In the genomic region with DNA sequence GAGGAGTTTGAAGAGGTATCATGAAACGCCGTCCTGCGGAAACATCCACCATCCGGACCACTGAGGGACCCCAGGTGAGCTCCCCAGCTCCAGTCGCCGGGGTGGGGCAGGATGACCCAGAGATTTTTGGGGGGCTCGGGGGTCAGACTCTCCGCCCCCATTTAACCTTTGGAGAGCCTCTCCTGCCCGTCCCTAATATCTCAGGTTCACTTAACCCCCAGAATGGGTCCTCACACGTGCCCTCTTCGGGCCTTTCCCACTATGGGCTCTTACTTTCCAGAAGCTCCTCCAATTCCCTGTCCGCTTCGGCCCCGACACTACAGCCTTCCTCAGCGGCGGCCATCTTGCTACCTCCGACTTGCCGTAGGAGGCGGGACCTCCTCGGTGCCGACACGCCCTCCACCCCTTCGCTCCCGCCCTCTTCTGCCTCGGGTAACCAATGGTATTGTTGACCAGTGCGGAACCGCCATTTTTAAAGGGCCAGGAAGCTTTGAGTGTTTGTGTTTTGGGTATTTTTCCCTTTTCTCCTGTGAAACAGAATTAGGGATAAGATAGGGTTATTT, we compare ENCODE assay signal across 8 cellular contexts. TPM values are rescaled to one million over a fixed set of nuclear protein-coding genes. Genes with fewer than 3 reads are reported as not detected.
A peak's percentile ranks its signal among the peaks of the same experiment; 100 is the strongest.
DNase-seq lines count a peak whose midpoint lies in the region; TF ChIP-seq lines count a peak whose summit lies in the region.

A gene with protein sequence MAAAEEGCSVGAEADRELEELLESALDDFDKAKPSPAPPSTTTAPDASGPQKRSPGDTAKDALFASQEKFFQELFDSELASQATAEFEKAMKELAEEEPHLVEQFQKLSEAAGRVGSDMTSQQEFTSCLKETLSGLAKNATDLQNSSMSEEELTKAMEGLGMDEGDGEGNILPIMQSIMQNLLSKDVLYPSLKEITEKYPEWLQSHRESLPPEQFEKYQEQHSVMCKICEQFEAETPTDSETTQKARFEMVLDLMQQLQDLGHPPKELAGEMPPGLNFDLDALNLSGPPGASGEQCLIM (minus strand): TSS at position 352 of the 563 bp plus-strand sequence. CDS start 9 bp downstream, at position 343.

- POLR2A ChIA-PET in activated CD8-positive, alpha-beta memory T cell treated with anti-CD3 and anti-CD28 coated beads for 36 hours (lab: Charles Lee) = interaction anchor here (0.6 to 1.7 kb wide), 2 partner anchors 54 to 77 kb away, joined by 3 to 7 read pairs; no protein-coding TSS in a partner anchor

- no peak for TF ChIP-seq CTCF in GM20000 (IDR thresholded peaks at IDR 0.05; ENCODE audit: extremely low read depth, missing control alignments)

- CTCF ChIA-PET in activated CD8-positive, alpha-beta memory T cell treated with anti-CD3 and anti-CD28 coated beads for 36 hours (lab: Charles Lee) = interaction anchor here (0.6 to 2.4 kb wide), 9 partner anchors 10 to 184 kb away, joined by 3 to 11 read pairs (median 4); a partner anchor contains a TSS

- DNase-seq in CMK (ENCODE audit: low read depth) = peak; percentile 80
- DNase-seq in GM20000 (ENCODE audit: low spot score) = peak; percentile 92
- peak; percentile 85 for DNase-seq in HT-29 (ENCODE audit: low spot score)
- peak; percentile 87 to 90 for DNase-seq in NOMO-1 (lab: John Stamatoyannopoulos, UW; ENCODE audit: unreplicated experiment in 2 of 2)
- DNase-seq in effector CD8-positive, alpha-beta T cell (lab: John Stamatoyannopoulos, UW) = peak; percentile 85
- DNase-seq in lung microvascular endothelial cell (ENCODE audit: low read depth in 2 of 2) = peak; percentile 96
- DNase-seq in stimulated activated CD4-positive, alpha-beta T cell treated with anti-CD3 and anti-CD28 coated beads, TNF-alpha, amount 100 ng/mL, for 48 hours (ENCODE audit: low read depth in 3 of 3) = peak; percentile 90 to 91 (median 91)

RNA-seq across cellular contexts. Expression of the gene that starts here (rescaled TPM):
- total RNA-seq in HT-29 (2014; rRNA removed; shearing (Covaris generic)) = 19.5 and 28.1 TPM in 2 replicates
- total RNA-seq in activated CD8-positive, alpha-beta memory T cell treated with anti-CD3 and anti-CD28 coated beads for 36 hours = 10 to 100 TPM; 57.0 to 58.1 TPM
- total RNA-seq in lung microvascular endothelial cell = 20.3 and 28.4 TPM in 2 replicates

Comparison
In these comparisons a context has a peak if more than half of its experiments do, and no peak if none do; other contexts are left out.
1. Peak in every context shown above with its lines: DNase-seq.